In the genomic region with DNA sequence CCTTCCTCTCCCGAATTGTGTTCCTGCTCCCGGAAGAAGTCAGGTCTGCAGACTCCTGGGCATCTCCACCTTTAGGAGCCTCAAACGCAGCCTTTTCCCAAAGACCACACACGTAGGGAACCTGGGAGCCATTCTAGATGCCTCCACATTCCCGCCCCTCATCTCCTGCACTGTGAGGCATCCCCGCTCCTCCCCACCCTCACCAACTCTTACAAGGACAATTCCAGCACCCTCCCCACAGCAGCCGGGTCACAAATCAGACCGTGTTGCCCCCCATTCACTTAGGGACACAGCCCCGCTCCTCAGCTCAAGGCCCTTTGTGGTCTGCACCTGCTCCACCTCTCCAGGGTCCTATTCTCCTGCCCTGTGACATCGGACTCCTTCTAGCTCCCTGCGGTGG, we compare ENCODE assay signal across 6 cellular contexts.
"Had no signal": no experiment of that assay in that cellular context is flagged by ENCODE, and none has a peak within 500 bp of the region (broad histone marks: within the 10 kb centered on the region; RNA-seq: fewer than 3 reads in every experiment).

No MANE protein-coding gene starts in this region.

- H3K27ac Mint-ChIP-seq: IgD-negative memory B cell had no signal

- DNase-seq: IMR-90, KBM-7 had no signal

- H3K27ac ChIP-seq: HL-60 had no signal

- H3K4me3 Mint-ChIP-seq: IgD-negative memory B cell had no signal

- ATAC-seq: HepG2, K562 had no signal

- H3K4me3 ChIP-seq: K562 had no signal

- H3K27me3 Mint-ChIP-seq: IgD-negative memory B cell had no signal
